ENCODE assay signal across 8 cellular contexts in genomic region chr6:31839779-31840126, GRCh38. TPM values are rescaled to one million over a fixed set of nuclear protein-coding genes. Genes with fewer than 3 reads are reported as not detected.
DNase-seq lines count a peak whose midpoint lies in the region; ATAC-seq, FAIRE-seq and TF ChIP-seq lines count a peak whose summit lies in the region.
"Not testable (repeated sequence)": the region's sequence is repeated elsewhere in the genome, so short reads cannot be mapped to it uniquely, and the experiment has no call there.

No MANE protein-coding gene starts in this region.

- H3K9me1 ChIP-seq in K562 (ENCODE audit: control insufficient read depth, insufficient read depth, low read length), result not testable (repeated sequence)

- H3K4me1 ChIP-seq in GM23338 (ENCODE audit: insufficient read depth) (peaks cover 21% of the 10 kb centered on the region), OCI-LY7 (ENCODE audit: insufficient read depth, low read length, poor library complexity, severe bottlenecking) (peaks cover 28% of the 10 kb centered on the region), K562 (replicated peaks in 1 of 2; ENCODE audit: control insufficient read depth in 2 of 2, insufficient read depth in 2 of 2, low read length in 2 of 2) (peaks cover 17 to 30% of the 10 kb centered on the region in 2 experiments)

- not testable (repeated sequence) for TF ChIP-seq POLR2A in K562 (conservative IDR thresholded peaks at IDR 0.05)

- not testable (repeated sequence) for H3K9me2 ChIP-seq in GM23338 (ENCODE audit: insufficient read depth); OCI-LY7 (ENCODE audit: insufficient read depth, low read length)

- H3K27ac Mint-ChIP-seq in GM23338, WTC11: not testable (repeated sequence)
- peak overlapping the region; percentile 3 for H3K27ac Mint-ChIP-seq in activated T-helper 17 cell treated with anti-CD3 and anti-CD28 coated beads, Interleukin-2, amount 50 U/mL, for 72 hours
- peak overlapping the region in 2 of 3 experiments; percentile 14 to 37 for H3K27ac Mint-ChIP-seq in nephron
- peak overlapping the region; percentile 42 for H3K27ac Mint-ChIP-seq in stimulated activated naive B cell treated with anti-CD40 and anti-IgM and Interleukin-4, amounts not matched to agents 10 μg/mL and 1 μg/mL and 100 μg/mL, for 72 hours

- not testable (repeated sequence) for H3K27me3 ChIP-seq in GM23338 (ENCODE audit: insufficient read depth); K562 (ENCODE audit: control insufficient read depth in 2 of 2, insufficient read depth in 2 of 2, low read length in 2 of 2)

- in situ Hi-C loops in K562 (cut with MboI), result not testable (repeated sequence)

- H3K9ac ChIP-seq in K562 (ENCODE audit: insufficient read depth in 1 of 2, low read depth in 2 of 2, low read length in 2 of 2), result not testable (repeated sequence)

- H3K36me3 Mint-ChIP-seq in GM23338 (ENCODE audit: low read depth), result peaks cover 69% of the 10 kb centered on the region
- H3K36me3 Mint-ChIP-seq in WTC11, result peaks cover 63% of the 10 kb centered on the region
- H3K36me3 Mint-ChIP-seq in activated T-helper 17 cell treated with anti-CD3 and anti-CD28 coated beads, Interleukin-2, amount 50 U/mL, for 72 hours (ENCODE audit: low read depth), result peaks cover 68% of the 10 kb centered on the region
- peaks cover 60% of the 10 kb centered on the region for H3K36me3 Mint-ChIP-seq in nephron (ENCODE audit: low read depth)
- H3K36me3 Mint-ChIP-seq in stimulated activated naive B cell treated with anti-CD40 and anti-IgM and Interleukin-4, amounts not matched to agents 10 μg/mL and 1 μg/mL and 100 μg/mL, for 72 hours, result peaks cover 49 to 55% of the 10 kb centered on the region in 2 donors

- H3K4me2 ChIP-seq in GM23338; K562 (ENCODE audit: insufficient read depth, low read length): not testable (repeated sequence)
- 0 out of 2 replicates have a peak overlapping the region, but pooled peaks have one; percentile 96 for H3K4me2 ChIP-seq in OCI-LY7 (ENCODE audit: low read length)

- not testable (repeated sequence) for H3K4me3 ChIP-seq in GM23338; OCI-LY7 (ENCODE audit: low read depth, low read length, poor library complexity, severe bottlenecking)
- peak overlapping the region; percentile 85; the same call in 1 of the 2 replicates for H3K4me3 ChIP-seq in K562

- H3K4me1 Mint-ChIP-seq in GM23338 (peaks cover 24% of the 10 kb centered on the region), WTC11 (peaks cover 28% of the 10 kb centered on the region), nephron (peaks cover 31% of the 10 kb centered on the region)
- peaks cover 23% of the 10 kb centered on the region for H3K4me1 Mint-ChIP-seq in activated T-helper 17 cell treated with anti-CD3 and anti-CD28 coated beads, Interleukin-2, amount 50 U/mL, for 72 hours
- peaks cover 23 to 37% of the 10 kb centered on the region in 2 donors for H3K4me1 Mint-ChIP-seq in stimulated activated naive B cell treated with anti-CD40 and anti-IgM and Interleukin-4, amounts not matched to agents 10 μg/mL and 1 μg/mL and 100 μg/mL, for 72 hours

- H3F3A ChIP-seq in GM23338 (replicated peaks; ENCODE audit: low read depth), result peaks cover 69% of the 10 kb centered on the region

- ATAC-seq in GM23338; WTC11; activated T-helper 17 cell treated with anti-CD3 and anti-CD28 coated beads, Interleukin-2, amount 50 U/mL, for 72 hours (replicated peaks); K562; stimulated activated naive B cell treated with anti-CD40 and anti-IgM and Interleukin-4, amounts not matched to agents 10 μg/mL and 1 μg/mL and 100 μg/mL, for 72 hours (replicated peaks): not testable (repeated sequence)

- not testable (repeated sequence) for BruUV-seq in OCI-LY7 (replicated peaks; lab: Mats Ljungman, UMichigan); K562 (replicated peaks; lab: Mats Ljungman, UMichigan)

- POLR2A ChIA-PET in OCI-LY7 (lab: Charles Lee) (interaction anchor here (1.0 kb wide), 1 partner anchor 19 kb away, joined by 3 read pairs; no protein-coding TSS in a partner anchor), WTC11 (lab: Charles Lee) (interaction anchor here (1.3 kb wide), 1 partner anchor 44 kb away, joined by 4 read pairs; the partner anchor contains the start of gene VARS1), K562 (lab: Yijun Ruan, JAX) (interaction anchor here (0.7 to 15.7 kb wide), 17 partner anchors 4 to 298 kb away, joined by 3 to 229 read pairs (median 5); partner anchors contain the start of genes APOM, BAG6, C6orf47 and CSNK2B)

- H4K20me1 ChIP-seq in GM23338 (replicated peaks; ENCODE audit: insufficient read depth), result peaks cover 40% of the 10 kb centered on the region
- peaks cover 39% of the 10 kb centered on the region for H4K20me1 ChIP-seq in OCI-LY7 (ENCODE audit: insufficient read depth, low read length)
- H4K20me1 ChIP-seq in K562 (replicated peaks; ENCODE audit: control insufficient read depth, insufficient read depth, low read length), result peaks cover 30% of the 10 kb centered on the region

- H3K4me3 Mint-ChIP-seq in GM23338; WTC11; activated T-helper 17 cell treated with anti-CD3 and anti-CD28 coated beads, Interleukin-2, amount 50 U/mL, for 72 hours; nephron; stimulated activated naive B cell treated with anti-CD40 and anti-IgM and Interleukin-4, amounts not matched to agents 10 μg/mL and 1 μg/mL and 100 μg/mL, for 72 hours: not testable (repeated sequence)

- intact Hi-C loops in OCI-LY7 (cut with micrococcal nuclease; ENCODE audit: unreplicated experiment), result loop anchor here (10.0 kb wide), 1 partner anchor 345 kb away; the partner anchor contains the start of gene MICB
- intact Hi-C loops in K562 (cut with micrococcal nuclease), result not testable (repeated sequence)

- TF ChIP-seq EP300 in K562 (IDR thresholded peaks at IDR 0.05; ENCODE audit: low read length), result not testable (repeated sequence)

- WGBS in K562 (ENCODE audit: insufficient coverage, low coverage, missing lambda C conversion rate), result 85% methylated on average over 8 of the region's 8 CpGs

- H3K27ac ChIP-seq in 22Rv1 (peak overlapping the region; percentile 42; the same call in 1 of the 2 replicates), GM23338 (ENCODE audit: low read depth) (peak overlapping the region; percentile 80; the same call in 1 of the 2 replicates)
- not testable (repeated sequence) for H3K27ac ChIP-seq in OCI-LY7 (ENCODE audit: low read depth, low read length, poor library complexity, severe bottlenecking); K562 (ENCODE audit: extremely low read depth, low read depth, low read length)

- H3K27me3 Mint-ChIP-seq in GM23338 (ENCODE audit: insufficient read depth, low read depth, poor library complexity), result peaks cover 24% of the 10 kb centered on the region
- H3K27me3 Mint-ChIP-seq in WTC11 (ENCODE audit: low read depth); activated T-helper 17 cell treated with anti-CD3 and anti-CD28 coated beads, Interleukin-2, amount 50 U/mL, for 72 hours; nephron (ENCODE audit: low read depth); stimulated activated naive B cell treated with anti-CD40 and anti-IgM and Interleukin-4, amounts not matched to agents 10 μg/mL and 1 μg/mL and 100 μg/mL, for 72 hours: not testable (repeated sequence)

- H3K79me2 ChIP-seq in GM23338 (replicated peaks; ENCODE audit: insufficient read depth) (peaks cover 43% of the 10 kb centered on the region), OCI-LY7 (ENCODE audit: insufficient read depth, low read depth, low read length) (peaks cover 47% of the 10 kb centered on the region), K562 (ENCODE audit: control insufficient read depth, insufficient read depth, low read length) (peaks cover 48% of the 10 kb centered on the region)

- H2AFZ ChIP-seq in GM23338; OCI-LY7 (ENCODE audit: low read length); K562 (ENCODE audit: low read depth, low read length): not testable (repeated sequence)

- CTCF ChIA-PET in OCI-LY7 (lab: Charles Lee; ENCODE audit: unreplicated experiment); K562 (lab: Yijun Ruan, JAX; ENCODE audit: low intra/inter-chr PET ratio): not testable (repeated sequence)
- CTCF ChIA-PET in WTC11 (lab: Charles Lee), result interaction anchor here (0.9 kb wide), 1 partner anchor 67 kb away, joined by 3 read pairs; no protein-coding TSS in a partner anchor

- not testable (repeated sequence) for H3K9me3 Mint-ChIP-seq in GM23338; WTC11; activated T-helper 17 cell treated with anti-CD3 and anti-CD28 coated beads, Interleukin-2, amount 50 U/mL, for 72 hours; nephron; stimulated activated naive B cell treated with anti-CD40 and anti-IgM and Interleukin-4, amounts not matched to agents 10 μg/mL and 1 μg/mL and 100 μg/mL, for 72 hours

- not testable (repeated sequence) for FAIRE-seq in K562 (lab: Jason Lieb, UNC)

- H3K9me3 ChIP-seq in OCI-LY7 (ENCODE audit: low read length); K562 (replicated peaks; ENCODE audit: control insufficient read depth, insufficient read depth, low read depth, low read length): not testable (repeated sequence)

- TF ChIP-seq RAD21 in K562 (CRISPR knock-in tag; conservative IDR thresholded peaks at IDR 0.05 in 1 of 2, IDR thresholded peaks at IDR 0.05 in 1 of 2), result not testable (repeated sequence)

- not testable (repeated sequence) for TF ChIP-seq CTCF in 22Rv1 (IDR thresholded peaks at IDR 0.05); GM23338 (conservative IDR thresholded peaks at IDR 0.05; ENCODE audit: low read depth in 2 of 2); OCI-LY7 (conservative IDR thresholded peaks at IDR 0.05; ENCODE audit: low read length); WTC11 (IDR thresholded peaks at IDR 0.05); K562 (IDR thresholded peaks at IDR 0.05 in 2 of 3, conservative IDR thresholded peaks at IDR 0.05 in 1 of 3; ENCODE audit: insufficient read depth in 2 of 3, low read depth in 1 of 3, low read length in 3 of 3); nephron (IDR thresholded peaks at IDR 0.05; ENCODE audit: unreplicated experiment in 3 of 3)

- H3K36me3 ChIP-seq in GM23338 (ENCODE audit: insufficient read depth) (peaks cover 50% of the 10 kb centered on the region), OCI-LY7 (ENCODE audit: insufficient read depth, low read length) (peaks cover 73% of the 10 kb centered on the region), K562 (ENCODE audit: control insufficient read depth, insufficient read depth, low read length) (peaks cover 60% of the 10 kb centered on the region)

- not testable (repeated sequence) for DNase-seq in GM23338 (ENCODE audit: low spot score); OCI-LY7 (ENCODE audit: low spot score); WTC11 (ENCODE audit: low spot score); K562 (ENCODE audit: extremely low read depth in 1 of 4, low spot score in 3 of 4); stimulated activated naive B cell treated with anti-CD40 and anti-IgM and Interleukin-4, amounts not matched to agents 10 μg/mL and 1 μg/mL and 100 μg/mL, for 72 hours

RNA-seq across cellular contexts. Expression of gene HSPA1B, which starts 12.2 kb away (rescaled TPM):
- total RNA-seq in GM23338 (2014; rRNA removed; shearing (Covaris generic)), result 102 and 113 TPM in 2 replicates
- polyA plus RNA-seq in GM23338 (2016; fragmentation: Nextera tagmentation; extraction: Ambion mirVana), result 25.9 and 31.7 TPM in 2 replicates
- total RNA-seq in OCI-LY7 (2014; rRNA removed; shearing (Covaris generic)), result 160 and 177 TPM in 2 replicates
- total RNA-seq in OCI-LY7 (2022), result 40.1 and 60.9 TPM in 2 replicates
- total RNA-seq in WTC11 (2021), result 75.3 to 105 TPM (median 96.4 TPM) in 3 replicates
- total RNA-seq in activated T-helper 17 cell treated with anti-CD3 and anti-CD28 coated beads, Interleukin-2, amount 50 U/mL, for 72 hours, result 100 to 1,000 TPM in 1 of 2 donors, 10 to 100 TPM in 1; 78.4 to 118 TPM
- total RNA-seq in K562 (2011; cell fraction: chromatin; rRNA removed; ENCODE audit: low replicate concordance), result 76.7 and 167 TPM in 2 replicates
- total RNA-seq in K562 (2011; cell fraction: nucleolus; rRNA removed), result 343 and 450 TPM in 2 replicates
- 165 and 255 TPM in 2 replicates for total RNA-seq in K562 (2011; cell fraction: nucleoplasm; rRNA removed)
- total RNA-seq in K562 (2014; rRNA removed), result 197 and 320 TPM in 2 replicates
- total RNA-seq in K562 (2014; rRNA removed; fragmentation: Illumina TruSeq; extraction: Trizol), result 24.2 and 51.2 TPM in 2 replicates
- 164 and 185 TPM in 2 replicates for total RNA-seq in K562 (2015; rRNA removed; fragmentation: Illumina TruSeq; extraction: Trizol)
- 227 and 299 TPM in 2 replicates for total RNA-seq in K562 (2021)
- polyA plus RNA-seq in K562 (2011; rRNA removed), result 35.3 and 91.9 TPM in 2 replicates
- 65.1 and 127 TPM in 2 replicates for polyA plus RNA-seq in K562 (2011; cell fraction: cytosol; rRNA removed)
- 111 and 176 TPM in 2 replicates for polyA plus RNA-seq in K562 (2011; cell fraction: nucleus; rRNA removed)
- polyA plus RNA-seq in K562 (2012), result 222 and 255 TPM in 2 replicates
- 49.0 and 89.3 TPM in 2 replicates for polyA plus RNA-seq in K562 (2014; fragmentation: Illumina TruSeq; extraction: Trizol)
- polyA plus RNA-seq in K562 (2014; fragmentation: Nextera tagmentation; extraction: Ambion mirVana), result under 1 TPM; 0.27 to 0.62 TPM
- 81.7 and 86.4 TPM in 2 replicates for polyA plus RNA-seq in K562 (2014; rRNA removed)
- polyA minus RNA-seq in K562 (2011; rRNA and poly(A)+ RNA removed), result 85.7 and 121 TPM in 2 replicates
- polyA minus RNA-seq in K562 (2011; cell fraction: cytosol; rRNA and poly(A)+ RNA removed), result 213 and 255 TPM in 2 replicates
- polyA minus RNA-seq in K562 (2011; cell fraction: nucleus; rRNA and poly(A)+ RNA removed), result 72.7 and 209 TPM in 2 replicates

RNA-seq across cellular contexts. Expression of gene NEU1, which starts 22.9 kb away (rescaled TPM):
- 41.1 and 47.4 TPM in 2 replicates for total RNA-seq in GM23338 (2014; rRNA removed; shearing (Covaris generic))
- polyA plus RNA-seq in GM23338 (2016; fragmentation: Nextera tagmentation; extraction: Ambion mirVana) (31.4 and 32.3 TPM in 2 replicates), K562 (2011; rRNA removed) (67.8 and 79.4 TPM in 2 replicates), K562 (2014; fragmentation: Illumina TruSeq; extraction: Trizol) (53.4 and 60.3 TPM in 2 replicates), K562 (2014; fragmentation: Nextera tagmentation; extraction: Ambion mirVana) (10 to 100 TPM; 14.8 to 20.6 TPM), K562 (2014; rRNA removed) (51.5 and 51.9 TPM in 2 replicates)
- 5.5 and 7.0 TPM in 2 replicates for total RNA-seq in OCI-LY7 (2014; rRNA removed; shearing (Covaris generic))
- total RNA-seq in OCI-LY7 (2022) (10.6 and 13.4 TPM in 2 replicates), WTC11 (2021) (42.6 to 44.8 TPM (median 42.8 TPM) in 3 replicates), K562 (2014; rRNA removed) (50.3 and 54.0 TPM in 2 replicates), K562 (2014; rRNA removed; fragmentation: Illumina TruSeq; extraction: Trizol) (30.9 and 33.6 TPM in 2 replicates), K562 (2015; rRNA removed; fragmentation: Illumina TruSeq; extraction: Trizol) (63.9 and 64.3 TPM in 2 replicates), K562 (2021) (44.8 and 51.0 TPM in 2 replicates)
- total RNA-seq in activated T-helper 17 cell treated with anti-CD3 and anti-CD28 coated beads, Interleukin-2, amount 50 U/mL, for 72 hours, result 10 to 100 TPM; 19.3 to 22.3 TPM
- 67.7 and 179 TPM in 2 replicates for total RNA-seq in K562 (2011; cell fraction: chromatin; rRNA removed; ENCODE audit: low replicate concordance)
- 199 and 231 TPM in 2 replicates for total RNA-seq in K562 (2011; cell fraction: nucleolus; rRNA removed)
- total RNA-seq in K562 (2011; cell fraction: nucleoplasm; rRNA removed), result 148 and 162 TPM in 2 replicates
- polyA plus RNA-seq in K562 (2011; cell fraction: cytosol; rRNA removed), result 96.7 and 120 TPM in 2 replicates
- polyA plus RNA-seq in K562 (2011; cell fraction: nucleus; rRNA removed), result 72.0 and 94.4 TPM in 2 replicates
- polyA plus RNA-seq in K562 (2012), result 72.5 and 193 TPM in 2 replicates
- 39.7 and 44.9 TPM in 2 replicates for polyA minus RNA-seq in K562 (2011; rRNA and poly(A)+ RNA removed)
- 32.9 and 34.4 TPM in 2 replicates for polyA minus RNA-seq in K562 (2011; cell fraction: cytosol; rRNA and poly(A)+ RNA removed)
- polyA minus RNA-seq in K562 (2011; cell fraction: nucleus; rRNA and poly(A)+ RNA removed), result 21.7 and 26.9 TPM in 2 replicates

RNA-seq across cellular contexts. Expression of gene HSPA1A, which starts 24.4 kb away (rescaled TPM):
- total RNA-seq in GM23338 (2014; rRNA removed; shearing (Covaris generic)), result 57.1 and 58.3 TPM in 2 replicates
- polyA plus RNA-seq in GM23338 (2016; fragmentation: Nextera tagmentation; extraction: Ambion mirVana) (36.1 and 39.1 TPM in 2 replicates), K562 (2011; rRNA removed) (101 and 215 TPM in 2 replicates), K562 (2014; fragmentation: Illumina TruSeq; extraction: Trizol) (107 and 158 TPM in 2 replicates), K562 (2014; fragmentation: Nextera tagmentation; extraction: Ambion mirVana) (1 to 10 TPM; 2.2 to 4.1 TPM), K562 (2014; rRNA removed) (158 and 192 TPM in 2 replicates)
- total RNA-seq in OCI-LY7 (2014; rRNA removed; shearing (Covaris generic)), result 0.22 and 0.41 TPM in 2 replicates
- total RNA-seq in OCI-LY7 (2022) (0.81 and 2.2 TPM in 2 replicates), WTC11 (2021) (57.2 to 80.1 TPM (median 75.8 TPM) in 3 replicates), K562 (2014; rRNA removed) (230 and 366 TPM in 2 replicates), K562 (2014; rRNA removed; fragmentation: Illumina TruSeq; extraction: Trizol) (37.8 and 69.6 TPM in 2 replicates), K562 (2015; rRNA removed; fragmentation: Illumina TruSeq; extraction: Trizol) (273 TPM in 2 replicates), K562 (2021) (265 and 360 TPM in 2 replicates)
- 100 to 1,000 TPM; 124 to 189 TPM for total RNA-seq in activated T-helper 17 cell treated with anti-CD3 and anti-CD28 coated beads, Interleukin-2, amount 50 U/mL, for 72 hours
- total RNA-seq in K562 (2011; cell fraction: chromatin; rRNA removed; ENCODE audit: low replicate concordance), result 90.0 and 172 TPM in 2 replicates
- 284 and 343 TPM in 2 replicates for total RNA-seq in K562 (2011; cell fraction: nucleolus; rRNA removed)
- total RNA-seq in K562 (2011; cell fraction: nucleoplasm; rRNA removed), result 203 and 274 TPM in 2 replicates
- 154 and 272 TPM in 2 replicates for polyA plus RNA-seq in K562 (2011; cell fraction: cytosol; rRNA removed)
- polyA plus RNA-seq in K562 (2011; cell fraction: nucleus; rRNA removed), result 168 and 272 TPM in 2 replicates
- 308 and 430 TPM in 2 replicates for polyA plus RNA-seq in K562 (2012)
- 86.6 and 87.6 TPM in 2 replicates for polyA minus RNA-seq in K562 (2011; rRNA and poly(A)+ RNA removed)
- 195 and 284 TPM in 2 replicates for polyA minus RNA-seq in K562 (2011; cell fraction: cytosol; rRNA and poly(A)+ RNA removed)
- 57.8 and 195 TPM in 2 replicates for polyA minus RNA-seq in K562 (2011; cell fraction: nucleus; rRNA and poly(A)+ RNA removed)

RNA-seq across cellular contexts. Expression of gene HSPA1L, which starts 24.7 kb away (rescaled TPM):
- 0.50 and 0.83 TPM in 2 replicates for total RNA-seq in GM23338 (2014; rRNA removed; shearing (Covaris generic))
- polyA plus RNA-seq in GM23338 (2016; fragmentation: Nextera tagmentation; extraction: Ambion mirVana) (0.44 and 0.49 TPM in 2 replicates), K562 (2011; rRNA removed) (2.0 and 2.2 TPM in 2 replicates), K562 (2014; fragmentation: Illumina TruSeq; extraction: Trizol) (1.5 and 2.1 TPM in 2 replicates), K562 (2014; fragmentation: Nextera tagmentation; extraction: Ambion mirVana) (under 1 TPM; 0.14 to 0.34 TPM), K562 (2014; rRNA removed) (1.3 and 1.7 TPM in 2 replicates)
- 0.19 TPM in 1 of 2 replicates, not detected in the other for total RNA-seq in OCI-LY7 (2014; rRNA removed; shearing (Covaris generic))
- total RNA-seq in OCI-LY7 (2022) (0.15 and 0.49 TPM in 2 replicates), WTC11 (2021) (1.2 to 2.1 TPM (median 1.9 TPM) in 3 replicates), K562 (2014; rRNA removed) (0.82 and 1.0 TPM in 2 replicates), K562 (2014; rRNA removed; fragmentation: Illumina TruSeq; extraction: Trizol) (0.70 and 1.3 TPM in 2 replicates), K562 (2015; rRNA removed; fragmentation: Illumina TruSeq; extraction: Trizol) (1.1 and 1.3 TPM in 2 replicates), K562 (2021) (1.0 and 1.1 TPM in 2 replicates)
- 1 to 10 TPM; 2.7 to 2.9 TPM for total RNA-seq in activated T-helper 17 cell treated with anti-CD3 and anti-CD28 coated beads, Interleukin-2, amount 50 U/mL, for 72 hours
- total RNA-seq in K562 (2011; cell fraction: chromatin; rRNA removed; ENCODE audit: low replicate concordance), result 0.97 and 1.8 TPM in 2 replicates
- 0.67 and 0.79 TPM in 2 replicates for total RNA-seq in K562 (2011; cell fraction: nucleolus; rRNA removed)
- 0.88 and 0.92 TPM in 2 replicates for total RNA-seq in K562 (2011; cell fraction: nucleoplasm; rRNA removed)
- 1.5 and 2.2 TPM in 2 replicates for polyA plus RNA-seq in K562 (2011; cell fraction: cytosol; rRNA removed)
- 1.2 and 1.5 TPM in 2 replicates for polyA plus RNA-seq in K562 (2011; cell fraction: nucleus; rRNA removed)
- 2.3 and 3.1 TPM in 2 replicates for polyA plus RNA-seq in K562 (2012)
- polyA minus RNA-seq in K562 (2011; rRNA and poly(A)+ RNA removed), result 2.5 and 3.0 TPM in 2 replicates
- 1.2 and 1.4 TPM in 2 replicates for polyA minus RNA-seq in K562 (2011; cell fraction: cytosol; rRNA and poly(A)+ RNA removed)
- 0.13 and 0.78 TPM in 2 replicates for polyA minus RNA-seq in K562 (2011; cell fraction: nucleus; rRNA and poly(A)+ RNA removed)

RNA-seq across cellular contexts. Expression of gene LSM2, which starts 33.0 kb away (rescaled TPM):
- 93.5 and 106 TPM in 2 replicates for total RNA-seq in GM23338 (2014; rRNA removed; shearing (Covaris generic))
- 140 and 143 TPM in 2 replicates for polyA plus RNA-seq in GM23338 (2016; fragmentation: Nextera tagmentation; extraction: Ambion mirVana)
- total RNA-seq in OCI-LY7 (2014; rRNA removed; shearing (Covaris generic)), result 65.2 and 78.4 TPM in 2 replicates
- total RNA-seq in OCI-LY7 (2022), result 78.0 and 82.6 TPM in 2 replicates
- 104 to 121 TPM (median 119 TPM) in 3 replicates for total RNA-seq in WTC11 (2021)
- total RNA-seq in activated T-helper 17 cell treated with anti-CD3 and anti-CD28 coated beads, Interleukin-2, amount 50 U/mL, for 72 hours, result 100 to 1,000 TPM in 1 of 2 donors, 10 to 100 TPM in 1; 92.5 to 139 TPM
- 30.0 and 54.3 TPM in 2 replicates for total RNA-seq in K562 (2011; cell fraction: chromatin; rRNA removed; ENCODE audit: low replicate concordance)
- total RNA-seq in K562 (2011; cell fraction: nucleolus; rRNA removed), result 63.9 and 68.4 TPM in 2 replicates
- 72.4 and 107 TPM in 2 replicates for total RNA-seq in K562 (2011; cell fraction: nucleoplasm; rRNA removed)
- 163 and 271 TPM in 2 replicates for total RNA-seq in K562 (2014; rRNA removed)
- 244 and 250 TPM in 2 replicates for total RNA-seq in K562 (2014; rRNA removed; fragmentation: Illumina TruSeq; extraction: Trizol)
- total RNA-seq in K562 (2015; rRNA removed; fragmentation: Illumina TruSeq; extraction: Trizol), result 195 and 196 TPM in 2 replicates
- 223 and 232 TPM in 2 replicates for total RNA-seq in K562 (2021)
- polyA plus RNA-seq in K562 (2011; rRNA removed), result 154 and 184 TPM in 2 replicates
- polyA plus RNA-seq in K562 (2011; cell fraction: cytosol; rRNA removed), result 318 and 368 TPM in 2 replicates
- 114 and 133 TPM in 2 replicates for polyA plus RNA-seq in K562 (2011; cell fraction: nucleus; rRNA removed)
- 208 and 220 TPM in 2 replicates for polyA plus RNA-seq in K562 (2012)
- 223 and 256 TPM in 2 replicates for polyA plus RNA-seq in K562 (2014; fragmentation: Illumina TruSeq; extraction: Trizol)
- polyA plus RNA-seq in K562 (2014; fragmentation: Nextera tagmentation; extraction: Ambion mirVana), result 100 to 1,000 TPM; 405 to 407 TPM
- polyA plus RNA-seq in K562 (2014; rRNA removed), result 159 and 218 TPM in 2 replicates
- 135 and 188 TPM in 2 replicates for polyA minus RNA-seq in K562 (2011; rRNA and poly(A)+ RNA removed)
- 127 and 129 TPM in 2 replicates for polyA minus RNA-seq in K562 (2011; cell fraction: cytosol; rRNA and poly(A)+ RNA removed)
- 13.7 and 23.7 TPM in 2 replicates for polyA minus RNA-seq in K562 (2011; cell fraction: nucleus; rRNA and poly(A)+ RNA removed)

Comparison
In these comparisons a context has a peak if more than half of its experiments do, and no peak if none do; other contexts are left out.
1. RNA of gene HSPA1A, which starts 24.4 kb away (total RNA-seq): 37.8 to 366 TPM in K562, 124 to 189 TPM in activated T-helper 17 cell treated with anti-CD3 and anti-CD28 coated beads, Interleukin-2, amount 50 U/mL, for 72 hours, 57.2 to 80.1 TPM in WTC11 and 57.1 to 58.3 TPM in GM23338; 0.22 to 2.2 TPM in OCI-LY7; every median in the first group is over 10 times any median in the second.